Comparison of ENCODE assay signal across 18 cellular contexts in the genomic region with DNA sequence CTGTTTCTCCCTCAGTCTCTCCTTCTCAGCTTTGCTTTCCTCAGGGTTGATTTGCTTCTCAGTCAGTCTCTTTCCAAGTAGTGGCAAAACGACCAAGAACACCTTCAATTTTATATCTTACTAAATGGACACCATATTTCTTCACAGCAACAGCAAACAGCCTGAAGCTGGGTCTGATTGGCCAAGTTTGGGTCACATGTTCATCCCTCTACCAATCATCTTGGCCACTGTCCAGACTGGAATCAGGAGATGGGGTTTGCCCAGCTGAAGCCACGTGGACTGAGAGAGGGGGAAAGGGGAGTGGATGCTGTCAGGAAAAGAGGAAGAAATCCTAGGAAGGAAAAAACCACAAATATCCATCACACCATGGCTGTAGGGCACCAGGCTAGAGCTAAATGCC. TPM values are rescaled to one million over a fixed set of nuclear protein-coding genes. Genes with fewer than 3 reads are reported as not detected.
A peak's percentile ranks its signal among the peaks of the same experiment; 100 is the strongest.
DNase-seq lines count a peak whose midpoint lies in the region; ATAC-seq lines count a peak whose summit lies in the region.
"Had no signal": no experiment of that assay in that cellular context is flagged by ENCODE, and none has a peak within 500 bp of the region (broad histone marks: within the 10 kb centered on the region; RNA-seq: fewer than 3 reads in every experiment).

No MANE protein-coding gene starts in this region.

- H4K20me1 ChIP-seq in Karpas-422 (ENCODE audit: insufficient read depth, low read depth, low read length), result no peaks in the 10 kb centered on the region

- H3K27me3 Mint-ChIP-seq in memory B cell, result peaks cover 3% of the 10 kb centered on the region

- ATAC-seq in memory B cell (ENCODE audit: low read depth) (no peak), HG03457 (IDR thresholded peaks at IDR 0.05; ENCODE audit: unreplicated experiment) (no peak), GM19328 (IDR thresholded peaks at IDR 0.05; ENCODE audit: unreplicated experiment) (no peak), HG03039 (IDR thresholded peaks at IDR 0.05; ENCODE audit: unreplicated experiment) (no peak)
- ATAC-seq: GM12878 had no signal

- H2AFZ ChIP-seq in Karpas-422 (ENCODE audit: low read length), result no peak overlapping the region

- no peaks in the 10 kb centered on the region for H3K27me3 ChIP-seq in Karpas-422 (ENCODE audit: low read length)

- H3K27ac Mint-ChIP-seq in memory B cell, result peak overlapping the region; percentile 14
- H3K27ac Mint-ChIP-seq: CD4-positive, alpha-beta T cell had no signal

- H3K36me3 ChIP-seq in Karpas-422 (ENCODE audit: insufficient read depth, low read length), result no peaks in the 10 kb centered on the region

- H3K4me2 ChIP-seq in Karpas-422 (ENCODE audit: low read depth, low read length, poor library complexity, severe bottlenecking), result no peak overlapping the region

- H3K27ac ChIP-seq in Karpas-422 (ENCODE audit: low read length), result no peak overlapping the region
- H3K27ac ChIP-seq: C4-2B had no signal

- in situ Hi-C loops in ACHN (cut with HindIII; ENCODE audit: low pct_ligation_motif_present, low pct_unique_long_range_greater_than_20kb, low sequenced_read_pairs), result no loop called here

- no peak overlapping the region for H3K4me3 Mint-ChIP-seq in memory B cell
- H3K4me3 Mint-ChIP-seq: CD4-positive, alpha-beta T cell; H9 had no signal

- H3K4me1 ChIP-seq in Karpas-422 (ENCODE audit: low read length), result no peaks in the 10 kb centered on the region
- H3K4me1 ChIP-seq: Caco-2 had no signal

- DNase-seq in Karpas-422 (peak; percentile 53), RPMI7951 (ENCODE audit: low read depth) (peak; percentile 24), memory B cell (ENCODE audit: low spot score in 2 of 2) (no peak), ACHN (no peak)
- DNase-seq: AML-193; Caco-2; CD4-positive, alpha-beta T cell; DMS79 treated with DMSO at 0.1 percent for 48 hours; GF-D8; H9; KBM-7 had no signal

- H3K79me2 ChIP-seq in Karpas-422 (ENCODE audit: low read length), result no peaks in the 10 kb centered on the region

- H3K36me3 Mint-ChIP-seq in memory B cell, result peaks cover 2% of the 10 kb centered on the region

- H3K9me3 Mint-ChIP-seq in memory B cell, result no peaks in the 10 kb centered on the region
- H3K9me3 Mint-ChIP-seq: CD4-positive, alpha-beta T cell; H9 had no signal

- H3K4me1 Mint-ChIP-seq in memory B cell, result no peaks in the 10 kb centered on the region
- H3K4me1 Mint-ChIP-seq: H9 had no signal

- no peak overlapping the region for H3K4me3 ChIP-seq in Karpas-422 (ENCODE audit: low read length)
- H3K4me3 ChIP-seq: GM12878 had no signal

- no peaks in the 10 kb centered on the region for H3K9me2 ChIP-seq in Karpas-422 (replicated peaks; ENCODE audit: insufficient read depth, low read length)

- H3K9me3 ChIP-seq in Karpas-422 (ENCODE audit: low read length), result no peaks in the 10 kb centered on the region
- H3K9me3 ChIP-seq: Caco-2 had no signal

- no peak overlapping the region for H3K9ac ChIP-seq in Karpas-422 (ENCODE audit: low read length)

RNA-seq across cellular contexts. Expression of gene ACMSD, which starts 42.0 kb away (rescaled TPM):
- not detected in 2 replicates for total RNA-seq in Karpas-422 (2014; rRNA removed; shearing (Covaris generic); ENCODE audit: low replicate concordance)
- not detected in 2 replicates for total RNA-seq in RPMI7951 (2014; rRNA removed; shearing (Covaris generic))
- total RNA-seq: Caco-2; CD4-positive, alpha-beta T cell; GM12878; H1; H9; HT-29 had no signal

Comparison
In these comparisons a context has a peak if more than half of its experiments do, and no peak if none do; other contexts are left out.
1. DNase-seq: peak in Karpas-422 (single experiment) and RPMI7951 (single experiment); none in memory B cell (0 of 2) and ACHN (single experiment).